ENCODE assay signal across 13 cellular contexts in genomic region chr6:119476554-119476953, GRCh38.
DNase-seq lines count a peak whose midpoint lies in the region; ATAC-seq and TF ChIP-seq lines count a peak whose summit lies in the region.
"Had no signal": no experiment of that assay in that cellular context is flagged by ENCODE, and none has a peak within 500 bp of the region (broad histone marks: within the 10 kb centered on the region; RNA-seq: fewer than 3 reads in every experiment).

No MANE protein-coding gene starts in this region.

- H3K4me3 Mint-ChIP-seq in activated naive CD8-positive, alpha-beta T cell treated with anti-CD3 and anti-CD28 coated beads, Interleukin-2, amount 50 U/mL, for 24 hours: no peak overlapping the region
- no peak overlapping the region for H3K4me3 Mint-ChIP-seq in activated naive CD8-positive, alpha-beta T cell treated with anti-CD3 and anti-CD28 coated beads for 36 hours
- H3K4me3 Mint-ChIP-seq: activated naive CD8-positive, alpha-beta T cell; HFFc6 had no signal

- TF ChIP-seq CTCF in MM.1S (IDR thresholded peaks at IDR 0.05; ENCODE audit: low read length) (no peak), right lobe of liver (IDR thresholded peaks at IDR 0.05) (no peak)

- H3K36me3 ChIP-seq in BLaER1 (no peaks in the 10 kb centered on the region), MM.1S (replicated peaks; ENCODE audit: insufficient read depth, low read length) (no peaks in the 10 kb centered on the region), right lobe of liver (no peaks in the 10 kb centered on the region)
- H3K36me3 ChIP-seq: upper lobe of right lung had no signal

- H3K4me3 ChIP-seq in BLaER1 (no peak overlapping the region), MM.1S (ENCODE audit: low read length) (peak overlapping the region; percentile 51), right lobe of liver (no peak overlapping the region)
- H3K4me3 ChIP-seq: upper lobe of right lung had no signal

- H3K9me2 ChIP-seq in MM.1S (replicated peaks; ENCODE audit: insufficient read depth, low read length): no peaks in the 10 kb centered on the region

- no peaks in the 10 kb centered on the region for H3K27me3 Mint-ChIP-seq in activated naive CD8-positive, alpha-beta T cell treated with anti-CD3 and anti-CD28 coated beads, Interleukin-2, amount 50 U/mL, for 24 hours
- H3K27me3 Mint-ChIP-seq in activated naive CD8-positive, alpha-beta T cell treated with anti-CD3 and anti-CD28 coated beads for 36 hours: no peaks in the 10 kb centered on the region
- H3K27me3 Mint-ChIP-seq: activated naive CD8-positive, alpha-beta T cell had no signal

- WGBS in right lobe of liver (ENCODE audit: insufficient coverage, low coverage, low lambda C conversion rate, missing lambda C conversion rate): 46% methylated on average over 4 of the region's 4 CpGs

- no peaks in the 10 kb centered on the region for H3K36me3 Mint-ChIP-seq in activated naive CD8-positive, alpha-beta T cell treated with anti-CD3 and anti-CD28 coated beads, Interleukin-2, amount 50 U/mL, for 24 hours (ENCODE audit: low read depth)
- H3K36me3 Mint-ChIP-seq in activated naive CD8-positive, alpha-beta T cell treated with anti-CD3 and anti-CD28 coated beads for 36 hours: no peaks in the 10 kb centered on the region
- H3K36me3 Mint-ChIP-seq: activated naive CD8-positive, alpha-beta T cell had no signal

- H3K4me1 ChIP-seq in BLaER1: peaks cover 5% of the 10 kb centered on the region; the same call in 1 of the 2 replicates
- H3K4me1 ChIP-seq in MM.1S (ENCODE audit: low read length): peaks cover 26% of the 10 kb centered on the region
- H3K4me1 ChIP-seq in right lobe of liver: peaks cover 0 to 5% (median 2%) of the 10 kb centered on the region in 4 donors

- H3K9ac ChIP-seq in BLaER1 (no peak overlapping the region), MM.1S (ENCODE audit: low read length) (peak overlapping the region; percentile 56; the same call in 1 of the 2 replicates)

- H3K27ac Mint-ChIP-seq in activated naive CD8-positive, alpha-beta T cell treated with anti-CD3 and anti-CD28 coated beads, Interleukin-2, amount 50 U/mL, for 24 hours: no peak overlapping the region
- H3K27ac Mint-ChIP-seq in activated naive CD8-positive, alpha-beta T cell treated with anti-CD3 and anti-CD28 coated beads for 36 hours: no peak overlapping the region
- H3K27ac Mint-ChIP-seq: activated naive CD8-positive, alpha-beta T cell; HFFc6 had no signal

- H3K9me3 ChIP-seq in BLaER1 (no peaks in the 10 kb centered on the region), MM.1S (replicated peaks; ENCODE audit: insufficient read depth, low read length) (no peaks in the 10 kb centered on the region), right lobe of liver (no peaks in the 10 kb centered on the region)
- H3K9me3 ChIP-seq: upper lobe of right lung had no signal

- intact Hi-C loops in right lobe of liver (cut with DNase I): no loop called here

- H3F3A ChIP-seq in MM.1S (ENCODE audit: insufficient read depth, low read length): peaks cover 12% of the 10 kb centered on the region

- no peak for TF ChIP-seq POLR2A in right lobe of liver (IDR thresholded peaks at IDR 0.05)

- no peaks in the 10 kb centered on the region for H3K4me1 Mint-ChIP-seq in activated naive CD8-positive, alpha-beta T cell treated with anti-CD3 and anti-CD28 coated beads, Interleukin-2, amount 50 U/mL, for 24 hours
- H3K4me1 Mint-ChIP-seq in activated naive CD8-positive, alpha-beta T cell treated with anti-CD3 and anti-CD28 coated beads for 36 hours: no peaks in the 10 kb centered on the region

- H4K20me1 ChIP-seq in BLaER1: no peaks in the 10 kb centered on the region
- H4K20me1 ChIP-seq in MM.1S (ENCODE audit: insufficient read depth, low read length): no peaks in the 10 kb centered on the region

- peak; percentile 76 for ATAC-seq in GM19397 (IDR thresholded peaks at IDR 0.05; ENCODE audit: unreplicated experiment)
- ATAC-seq in HG02885 (IDR thresholded peaks at IDR 0.05; ENCODE audit: poor library complexity, unreplicated experiment): peak; percentile 91
- no peak for ATAC-seq in activated naive CD8-positive, alpha-beta T cell treated with anti-CD3 and anti-CD28 coated beads, Interleukin-2, amount 50 U/mL, for 24 hours
- ATAC-seq in right lobe of liver: no peak
- ATAC-seq: upper lobe of right lung had no signal

- no peaks in the 10 kb centered on the region for H3K79me2 ChIP-seq in MM.1S (ENCODE audit: low read length)

- 0 out of 2 replicates have a peak overlapping the region, but pooled peaks have one; percentile 44 for H3K27ac ChIP-seq in BLaER1
- H3K27ac ChIP-seq in MM.1S (ENCODE audit: low read length): peak overlapping the region; percentile 83
- no peak overlapping the region for H3K27ac ChIP-seq in right lobe of liver
- H3K27ac ChIP-seq: upper lobe of right lung had no signal

- H3K9me3 Mint-ChIP-seq in activated naive CD8-positive, alpha-beta T cell treated with anti-CD3 and anti-CD28 coated beads, Interleukin-2, amount 50 U/mL, for 24 hours: peaks cover 4% of the 10 kb centered on the region
- peaks cover 6% of the 10 kb centered on the region for H3K9me3 Mint-ChIP-seq in activated naive CD8-positive, alpha-beta T cell treated with anti-CD3 and anti-CD28 coated beads for 36 hours

- H3K4me2 ChIP-seq in BLaER1: no peak overlapping the region; the same call in 1 of the 2 replicates
- H3K4me2 ChIP-seq in MM.1S (ENCODE audit: low read depth, low read length): peak overlapping the region; percentile 84

- DNase-seq in MM.1S: peak; percentile 87
- no peak for DNase-seq in activated naive CD8-positive, alpha-beta T cell treated with anti-CD3 and anti-CD28 coated beads, Interleukin-2, amount 50 U/mL, for 24 hours
- DNase-seq in right lobe of liver: no peak
- DNase-seq in activated naive CD8-positive, alpha-beta T cell treated with anti-CD3 and anti-CD28 coated beads for 36 hours: no peak
- DNase-seq in cortex of kidney (lab: John Stamatoyannopoulos, UW): no peak
- DNase-seq: activated CD4-positive, alpha-beta T cell treated with anti-CD3 and anti-CD28 coated beads for 1 hour; HFFc6; NCI-H1417 treated with DMSO at 0.1 percent for 48 hours; upper lobe of right lung had no signal

- no peak overlapping the region; the same call in 1 of the 2 replicates for H2AFZ ChIP-seq in MM.1S (ENCODE audit: low read length)

- H3K27me3 ChIP-seq in BLaER1: no peaks in the 10 kb centered on the region
- no peaks in the 10 kb centered on the region for H3K27me3 ChIP-seq in MM.1S (replicated peaks; ENCODE audit: insufficient read depth, low read length)
- H3K27me3 ChIP-seq in right lobe of liver: no peaks in the 10 kb centered on the region
- H3K27me3 ChIP-seq: upper lobe of right lung had no signal

Comparison
In these comparisons a context has a peak if more than half of its experiments do, and no peak if none do; other contexts are left out.
1. H3K27ac ChIP-seq: peak in BLaER1 (single experiment) and MM.1S (single experiment); none in right lobe of liver (0 of 3).
2. ATAC-seq: peak in GM19397 (single experiment) and HG02885 (single experiment); none in activated naive CD8-positive, alpha-beta T cell treated with anti-CD3 and anti-CD28 coated beads, Interleukin-2, amount 50 U/mL, for 24 hours (single experiment) and right lobe of liver (0 of 4).